In genomic region chr9:3482578-3482977, GRCh38 we compare ENCODE assay signal across 18 cellular contexts. TPM values are rescaled to one million over a fixed set of nuclear protein-coding genes. Genes with fewer than 3 reads are reported as not detected.
A peak's percentile ranks its signal among the peaks of the same experiment; 100 is the strongest.
DNase-seq lines count a peak whose midpoint lies in the region; ATAC-seq, FAIRE-seq and TF ChIP-seq lines count a peak whose summit lies in the region.
"Had no signal": no experiment of that assay in that cellular context is flagged by ENCODE, and none has a peak within 500 bp of the region (broad histone marks: within the 10 kb centered on the region; RNA-seq: fewer than 3 reads in every experiment).

No MANE protein-coding gene starts in this region.

- peaks cover 34% of the 10 kb centered on the region for H3K4me1 Mint-ChIP-seq in activated CD8-positive, alpha-beta T cell treated with anti-CD3 and anti-CD28 coated beads, Interleukin-2, amount 10 ng/mL, durations not matched to agents 7 days and 5 days (ENCODE audit: low read depth)
- peaks cover 36% of the 10 kb centered on the region for H3K4me1 Mint-ChIP-seq in activated CD8-positive, alpha-beta T cell treated with anti-CD3 and anti-CD28 coated beads for 36 hours (ENCODE audit: low read depth)
- H3K4me1 Mint-ChIP-seq in astrocyte (ENCODE audit: low read depth, unreplicated experiment) (peaks cover 11% of the 10 kb centered on the region), endodermal cell (peaks cover 13% of the 10 kb centered on the region)

- no peak overlapping the region for H3K27ac ChIP-seq in A549
- H3K27ac ChIP-seq in astrocyte (ENCODE audit: low read depth, low read length): no peak overlapping the region
- H3K27ac ChIP-seq in endodermal cell (ENCODE audit: low read depth, low read length): no peak overlapping the region
- H3K27ac ChIP-seq: C4-2B, GM23248 had no signal

- no peak overlapping the region for H3K4me3 Mint-ChIP-seq in activated CD8-positive, alpha-beta T cell treated with anti-CD3 and anti-CD28 coated beads, Interleukin-2, amount 10 ng/mL, durations not matched to agents 7 days and 5 days
- H3K4me3 Mint-ChIP-seq in activated CD8-positive, alpha-beta T cell treated with anti-CD3 and anti-CD28 coated beads for 36 hours: no peak overlapping the region
- H3K4me3 Mint-ChIP-seq in astrocyte (ENCODE audit: unreplicated experiment) (no peak overlapping the region), endodermal cell (no peak overlapping the region)
- H3K4me3 Mint-ChIP-seq: CD4-positive, alpha-beta T cell; IgD-negative memory B cell had no signal

- no peaks in the 10 kb centered on the region for H3K79me2 ChIP-seq in astrocyte (ENCODE audit: insufficient read depth, low read length)

- H3K4me3 ChIP-seq in A549: no peak overlapping the region
- no peak overlapping the region for H3K4me3 ChIP-seq in astrocyte (ENCODE audit: insufficient read depth, low read depth, low read length)
- H3K4me3 ChIP-seq in endodermal cell (ENCODE audit: low read length): no peak overlapping the region
- H3K4me3 ChIP-seq: GM23248, HAP-1 had no signal

- TF ChIP-seq RAD21 in A549 (conservative IDR thresholded peaks at IDR 0.05 in 1 of 2, IDR thresholded peaks at IDR 0.05 in 1 of 2): no peak

- no peak for TF ChIP-seq EP300 in A549 (IDR thresholded peaks at IDR 0.05)

- H3K36me3 ChIP-seq in astrocyte (ENCODE audit: insufficient read depth, low read length): no peaks in the 10 kb centered on the region
- no peaks in the 10 kb centered on the region for H3K36me3 ChIP-seq in endodermal cell (ENCODE audit: control insufficient read depth, insufficient read depth, low read length)
- H3K36me3 ChIP-seq: HAP-1 had no signal

- no peak overlapping the region for H2AFZ ChIP-seq in astrocyte (ENCODE audit: low read depth, low read length)
- H2AFZ ChIP-seq: GM23248 had no signal

- CTCF ChIA-PET in activated CD8-positive, alpha-beta T cell treated with anti-CD3 and anti-CD28 coated beads, Interleukin-2, amount 10 ng/mL, durations not matched to agents 7 days and 5 days (lab: Charles Lee): interaction anchor here (1.1 kb wide), 1 partner anchor 14 kb away, joined by 4 read pairs; no protein-coding TSS in a partner anchor
- CTCF ChIA-PET in activated CD8-positive, alpha-beta T cell treated with anti-CD3 and anti-CD28 coated beads for 36 hours (lab: Charles Lee): no interaction called here
- CTCF ChIA-PET in A549 (lab: Yijun Ruan, JAX): interaction anchor here (0.6 to 1.0 kb wide), 2 partner anchors 15 to 69 kb away, joined by 3 read pairs; no protein-coding TSS in a partner anchor

- 90% methylated on average over 2 of the region's 2 CpGs for WGBS in A549 (ENCODE audit: missing lambda C conversion rate)
- WGBS in endodermal cell (ENCODE audit: insufficient coverage in 1 of 2, insufficient read length in 1 of 2), 2 experiments: 100% methylated on average over 1 of the region's 2 CpGs; no CpG with 5 or more reads in 1 of the 2 experiments

- POLR2A ChIA-PET in activated CD8-positive, alpha-beta T cell treated with anti-CD3 and anti-CD28 coated beads, Interleukin-2, amount 10 ng/mL, durations not matched to agents 7 days and 5 days (lab: Charles Lee): interaction anchor here (3.1 kb wide), 1 partner anchor 44 kb away, joined by 7 read pairs; the partner anchor contains the start of gene RFX3
- POLR2A ChIA-PET in activated CD8-positive, alpha-beta T cell treated with anti-CD3 and anti-CD28 coated beads for 36 hours (lab: Charles Lee): interaction anchor here (0.9 to 4.1 kb wide), 2 partner anchors 40 to 45 kb away, joined by 3 to 18 read pairs; no protein-coding TSS in a partner anchor
- POLR2A ChIA-PET in A549 (lab: Yijun Ruan, JAX): no interaction called here

- H3K9me3 ChIP-seq in A549 (peaks cover 9% of the 10 kb centered on the region; the same call in 1 of the 3 replicates), astrocyte (ENCODE audit: insufficient read depth, low read depth, low read length) (no peaks in the 10 kb centered on the region), endodermal cell (ENCODE audit: control insufficient read depth, low read length) (no peaks in the 10 kb centered on the region)
- H3K9me3 ChIP-seq: HAP-1 had no signal

- no peaks in the 10 kb centered on the region for H3K27me3 Mint-ChIP-seq in activated CD8-positive, alpha-beta T cell treated with anti-CD3 and anti-CD28 coated beads, Interleukin-2, amount 10 ng/mL, durations not matched to agents 7 days and 5 days (ENCODE audit: low read depth)
- H3K27me3 Mint-ChIP-seq in activated CD8-positive, alpha-beta T cell treated with anti-CD3 and anti-CD28 coated beads for 36 hours: no peaks in the 10 kb centered on the region
- no peaks in the 10 kb centered on the region for H3K27me3 Mint-ChIP-seq in astrocyte (ENCODE audit: low read depth, unreplicated experiment)
- H3K27me3 Mint-ChIP-seq in endodermal cell (ENCODE audit: insufficient read depth): no peaks in the 10 kb centered on the region
- H3K27me3 Mint-ChIP-seq: CD4-positive, alpha-beta T cell; IgD-negative memory B cell had no signal

- no peak overlapping the region for H3K27ac Mint-ChIP-seq in activated CD8-positive, alpha-beta T cell treated with anti-CD3 and anti-CD28 coated beads, Interleukin-2, amount 10 ng/mL, durations not matched to agents 7 days and 5 days
- no peak overlapping the region for H3K27ac Mint-ChIP-seq in activated CD8-positive, alpha-beta T cell treated with anti-CD3 and anti-CD28 coated beads for 36 hours
- H3K27ac Mint-ChIP-seq in astrocyte (ENCODE audit: unreplicated experiment): no peak overlapping the region
- H3K27ac Mint-ChIP-seq in endodermal cell: no peak overlapping the region
- H3K27ac Mint-ChIP-seq: CD4-positive, alpha-beta T cell; IgD-negative memory B cell had no signal

- no peak overlapping the region for H3K4me2 ChIP-seq in A549
- H3K4me2 ChIP-seq in astrocyte (ENCODE audit: low read length): no peak overlapping the region

- TF ChIP-seq CTCF in activated CD8-positive, alpha-beta T cell treated with anti-CD3 and anti-CD28 coated beads for 36 hours (IDR thresholded peaks at IDR 0.05): no peak
- TF ChIP-seq CTCF in A549 (IDR thresholded peaks at IDR 0.05): no peak
- TF ChIP-seq CTCF in astrocyte (IDR thresholded peaks at IDR 0.05; ENCODE audit: insufficient read depth, low read depth, low read length): no peak
- no peak for TF ChIP-seq CTCF in endodermal cell (conservative IDR thresholded peaks at IDR 0.05)

- H3K36me3 Mint-ChIP-seq in activated CD8-positive, alpha-beta T cell treated with anti-CD3 and anti-CD28 coated beads, Interleukin-2, amount 10 ng/mL, durations not matched to agents 7 days and 5 days (ENCODE audit: low read depth): peaks cover 35% of the 10 kb centered on the region
- peaks cover 47% of the 10 kb centered on the region for H3K36me3 Mint-ChIP-seq in activated CD8-positive, alpha-beta T cell treated with anti-CD3 and anti-CD28 coated beads for 36 hours (ENCODE audit: low read depth)
- H3K36me3 Mint-ChIP-seq in astrocyte (ENCODE audit: low read depth, unreplicated experiment): no peaks in the 10 kb centered on the region
- peaks cover 3% of the 10 kb centered on the region for H3K36me3 Mint-ChIP-seq in endodermal cell (ENCODE audit: low read depth)

- TF ChIP-seq POLR2A in A549 (IDR thresholded peaks at IDR 0.05; ENCODE audit: low read length): no peak

- DNase-seq in activated CD8-positive, alpha-beta T cell treated with anti-CD3 and anti-CD28 coated beads, Interleukin-2, amount 10 ng/mL, durations not matched to agents 7 days and 5 days: no peak
- no peak for DNase-seq in activated CD8-positive, alpha-beta T cell treated with anti-CD3 and anti-CD28 coated beads for 36 hours
- DNase-seq in A549 (ENCODE audit: low read depth in 1 of 2, low spot score in 1 of 2): no peak
- DNase-seq in GM19239 (ENCODE audit: insufficient read length, low spot score): no peak
- DNase-seq in astrocyte (ENCODE audit: low read depth): no peak
- no peak for DNase-seq in ureter (ENCODE audit: low spot score)
- DNase-seq in endodermal cell: no peak
- DNase-seq: AML-193; CD4-positive, alpha-beta T cell; DMS153; DMS79; GF-D8; GM23248 had no signal

- H3K27me3 ChIP-seq in astrocyte (ENCODE audit: insufficient read depth, low read length): no peaks in the 10 kb centered on the region
- H3K27me3 ChIP-seq in endodermal cell (ENCODE audit: control insufficient read depth, insufficient read depth, low read length, poor library complexity, severe bottlenecking): no peaks in the 10 kb centered on the region

- intact Hi-C loops in activated CD8-positive, alpha-beta T cell treated with anti-CD3 and anti-CD28 coated beads for 36 hours (cut with micrococcal nuclease): no loop called here

- FAIRE-seq in A549 (lab: Jason Lieb, UNC) (peak; percentile 43), GM19239 (lab: Jason Lieb, UNC) (peak; percentile 81), astrocyte (lab: Jason Lieb, UNC) (peak; percentile 29)
- FAIRE-seq: HepG2 had no signal

- H3K4me1 ChIP-seq in A549: no peaks in the 10 kb centered on the region
- no peaks in the 10 kb centered on the region for H3K4me1 ChIP-seq in astrocyte (ENCODE audit: insufficient read depth, low read length)
- peaks cover 7% of the 10 kb centered on the region for H3K4me1 ChIP-seq in endodermal cell (ENCODE audit: control insufficient read depth, insufficient read depth, low read length)

- no peaks in the 10 kb centered on the region for H4K20me1 ChIP-seq in astrocyte (ENCODE audit: insufficient read depth, low read length)

- H3K9me3 Mint-ChIP-seq in activated CD8-positive, alpha-beta T cell treated with anti-CD3 and anti-CD28 coated beads, Interleukin-2, amount 10 ng/mL, durations not matched to agents 7 days and 5 days (ENCODE audit: insufficient read depth): peaks cover 7% of the 10 kb centered on the region
- H3K9me3 Mint-ChIP-seq in activated CD8-positive, alpha-beta T cell treated with anti-CD3 and anti-CD28 coated beads for 36 hours: peaks cover 8% of the 10 kb centered on the region
- H3K9me3 Mint-ChIP-seq in astrocyte (ENCODE audit: unreplicated experiment) (no peaks in the 10 kb centered on the region), endodermal cell (no peaks in the 10 kb centered on the region)
- H3K9me3 Mint-ChIP-seq: CD4-positive, alpha-beta T cell had no signal

- H3K9ac ChIP-seq in astrocyte (ENCODE audit: low read length): no peak overlapping the region
- no peak overlapping the region for H3K9ac ChIP-seq in endodermal cell (ENCODE audit: extremely low read depth, low read length, poor library complexity, severe bottlenecking)
- H3K9ac ChIP-seq: GM23248 had no signal

- ATAC-seq in activated CD8-positive, alpha-beta T cell treated with anti-CD3 and anti-CD28 coated beads, Interleukin-2, amount 10 ng/mL, durations not matched to agents 7 days and 5 days: peak; percentile 30
- no peak for ATAC-seq in activated CD8-positive, alpha-beta T cell treated with anti-CD3 and anti-CD28 coated beads for 36 hours
- ATAC-seq in A549: no peak
- no peak for ATAC-seq in GM19324 (IDR thresholded peaks at IDR 0.05; ENCODE audit: low FRiP score, unreplicated experiment)
- ATAC-seq: HepG2 had no signal

RNA-seq across cellular contexts. Expression of gene RFX3, which starts 43.2 kb away (rescaled TPM):
- total RNA-seq in activated CD8-positive, alpha-beta T cell treated with anti-CD3 and anti-CD28 coated beads, Interleukin-2, amount 10 ng/mL, durations not matched to agents 7 days and 5 days: 1 to 10 TPM; 6.8 to 9.0 TPM
- total RNA-seq in activated CD8-positive, alpha-beta T cell treated with anti-CD3 and anti-CD28 coated beads for 36 hours: 10 to 100 TPM; 10.3 to 12.3 TPM
- 7.9 and 9.0 TPM in 2 replicates for polyA plus RNA-seq in A549 (2011; rRNA removed)
- 1.5 and 1.7 TPM in 2 replicates for polyA plus RNA-seq in A549 (2012; cell fraction: cytosol; rRNA removed)
- polyA plus RNA-seq in A549 (2012; cell fraction: nucleus; rRNA removed): 3.5 and 3.8 TPM in 2 replicates
- polyA plus RNA-seq in A549 (2017; fragmentation: RNase III; extraction: RNeasy Plus Mini Kit Qiagen cat#74134 plus additional on column Dnase treatment): 1.3 to 1.5 TPM (median 1.4 TPM) in 3 replicates
- polyA minus RNA-seq in A549 (2011; rRNA and poly(A)+ RNA removed): 83.5 and 119 TPM in 2 replicates
- 12.1 and 12.6 TPM in 2 replicates for total RNA-seq in astrocyte
- total RNA-seq in ureter: 19.2 TPM
- total RNA-seq in endodermal cell: 10 to 100 TPM; 27.5 to 28.2 TPM
- polyA plus RNA-seq in endodermal cell (2013, experiment 1 of 2): 29.5 TPM
- 30.1 TPM for polyA plus RNA-seq in endodermal cell (2013, experiment 2 of 2)
